ENCODE assay signal across 12 cellular contexts in genomic region chr6:104995989-104996617, GRCh38. TPM values are rescaled to one million over a fixed set of nuclear protein-coding genes. Genes with fewer than 3 reads are reported as not detected.
DNase-seq lines count a peak whose midpoint lies in the region; ATAC-seq and TF ChIP-seq lines count a peak whose summit lies in the region.
"Had no signal": no experiment of that assay in that cellular context is flagged by ENCODE, and none has a peak within 500 bp of the region (broad histone marks: within the 10 kb centered on the region; RNA-seq: fewer than 3 reads in every experiment).

No MANE protein-coding gene starts in this region.

- H3K27me3 ChIP-seq in left ventricle myocardium inferior (ENCODE audit: low read depth) (no peaks in the 10 kb centered on the region), transverse colon (no peaks in the 10 kb centered on the region)
- H3K27me3 ChIP-seq: neutrophil had no signal

- TF ChIP-seq POLR2A in transverse colon (IDR thresholded peaks at IDR 0.05), result no peak

- TF ChIP-seq EP300 in transverse colon (IDR thresholded peaks at IDR 0.05; ENCODE audit: low read depth), result no peak

- 67 to 85% methylated on average over 2 of the region's 2 CpGs for WGBS in transverse colon (ENCODE audit: low coverage in 1 of 2), 2 donors

- H3K36me3 ChIP-seq in left ventricle myocardium inferior (no peaks in the 10 kb centered on the region), transverse colon (no peaks in the 10 kb centered on the region)
- H3K36me3 ChIP-seq: neutrophil had no signal

- ATAC-seq in HG03196 (IDR thresholded peaks at IDR 0.05; ENCODE audit: unreplicated experiment) (no peak), GM18520 (IDR thresholded peaks at IDR 0.05; ENCODE audit: unreplicated experiment) (no peak)

- TF ChIP-seq CTCF in VCaP (conservative IDR thresholded peaks at IDR 0.05) (peak; percentile 66), left ventricle myocardium inferior (IDR thresholded peaks at IDR 0.05; ENCODE audit: borderline replicate concordance) (peak; percentile 14), transverse colon (IDR thresholded peaks at IDR 0.05) (peak in 3 of 5 experiments; percentile 7 to 23 (median 7))

- in situ Hi-C loops in transverse colon (cut with MboI; ENCODE audit: low pct_ligation_motif_present in 1 of 4, low pct_unique_long_range_greater_than_20kb in 1 of 4, low sequenced_read_pairs in 3 of 4), result loop anchor here in 1 of 4 donors (10.0 kb wide), 1 partner anchor 79 kb away; no protein-coding TSS in a partner anchor

- H3K4me1 ChIP-seq in left ventricle myocardium inferior (peaks cover 7% of the 10 kb centered on the region), transverse colon (peaks cover 0 to 9% (median 0%) of the 10 kb centered on the region in 4 donors)

- H3K27ac ChIP-seq in VCaP (peak overlapping the region; percentile 56), left ventricle myocardium inferior (replicated peaks) (peak overlapping the region; percentile 38), transverse colon (peak overlapping the region; percentile 3 to 76 (median 56))
- H3K27ac ChIP-seq: neutrophil had no signal

- intact Hi-C loops in left ventricle myocardium inferior (cut with micrococcal nuclease) (no loop called here), transverse colon (cut with DNase I; ENCODE audit: low total_unique reads) (loop anchor here (10.0 kb wide), 1 partner anchor 79 kb away; no protein-coding TSS in a partner anchor)

- H3K4me3 ChIP-seq in left ventricle myocardium inferior, result no peak overlapping the region
- H3K4me3 ChIP-seq in transverse colon, result no peak overlapping the region

- peak; percentile 5 for DNase-seq in NCI-H2171 treated with DMSO at 0.1 percent for 48 hours (lab: John Stamatoyannopoulos, UW)
- DNase-seq in NCI-H2171 (lab: John Stamatoyannopoulos, UW), result no peak
- DNase-seq in left ventricle myocardium inferior, result no peak
- DNase-seq in transverse colon, result no peak
- DNase-seq in NCI-H187 (lab: John Stamatoyannopoulos, UW), result no peak
- DNase-seq: activated CD4-positive, alpha-beta T cell treated with anti-CD3 and anti-CD28 coated beads, Interleukin-2, amount 50 U/mL, for 4 hours; effector memory CD4-positive, alpha-beta T cell; NCI-H748 treated with DMSO at 0.1 percent for 48 hours had no signal

- H3K9me3 ChIP-seq in left ventricle myocardium inferior (replicated peaks), result no peaks in the 10 kb centered on the region
- H3K9me3 ChIP-seq in transverse colon, result no peaks in the 10 kb centered on the region
- H3K9me3 ChIP-seq: neutrophil had no signal

RNA-seq across cellular contexts. Expression of gene LIN28B, which starts 39.2 kb away (rescaled TPM):
- total RNA-seq in left ventricle myocardium inferior (not detected), transverse colon (not detected)

Comparison
In these comparisons a context has a peak if more than half of its experiments do, and no peak if none do; other contexts are left out.
1. CTCF ChIP-seq: peak in every context shown above with its lines; median percentile 66 in VCaP; 14 in left ventricle myocardium inferior; 7 in transverse colon.